19 cellular contexts compared by ENCODE assay signal in the genomic region with DNA sequence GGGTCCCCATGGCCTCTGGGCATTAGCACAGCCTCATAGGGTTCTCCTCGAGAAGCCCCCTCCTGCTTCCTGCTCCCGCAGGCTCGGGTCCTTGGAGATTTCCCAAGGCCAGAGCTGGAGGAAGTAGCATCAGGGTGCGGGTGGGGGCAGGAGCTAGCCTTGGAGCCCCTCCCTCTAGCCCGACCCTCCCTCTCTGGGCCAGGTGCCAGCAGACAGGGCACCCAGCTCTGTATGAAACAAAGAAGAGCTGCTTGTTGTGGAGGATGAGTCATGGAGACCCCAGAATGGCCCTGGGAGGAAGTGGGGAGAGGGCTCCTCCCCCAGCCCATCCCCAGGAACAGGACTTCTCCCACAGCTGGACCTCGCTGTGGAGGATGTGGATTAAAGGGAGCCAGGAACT. TPM values are rescaled to one million over a fixed set of nuclear protein-coding genes. Genes with fewer than 3 reads are reported as not detected.
A peak's percentile ranks its signal among the peaks of the same experiment; 100 is the strongest.
DNase-seq lines count a peak whose midpoint lies in the region; ATAC-seq, FAIRE-seq and TF ChIP-seq lines count a peak whose summit lies in the region.
"Had no signal": no experiment of that assay in that cellular context is flagged by ENCODE, and none has a peak within 500 bp of the region (broad histone marks: within the 10 kb centered on the region; RNA-seq: fewer than 3 reads in every experiment).

No MANE protein-coding gene starts in this region.

- H3K9me3 ChIP-seq in breast epithelium: no peaks in the 10 kb centered on the region
- no peaks in the 10 kb centered on the region for H3K9me3 ChIP-seq in mammary epithelial cell (replicated peaks; ENCODE audit: insufficient read depth, low read length)
- no peaks in the 10 kb centered on the region for H3K9me3 ChIP-seq in astrocyte (ENCODE audit: insufficient read depth, low read depth, low read length)
- H3K9me3 ChIP-seq in gastrocnemius medialis: no peaks in the 10 kb centered on the region

- peaks cover 25% of the 10 kb centered on the region for H3K4me1 Mint-ChIP-seq in astrocyte (ENCODE audit: low read depth, unreplicated experiment)

- TF ChIP-seq POLR2A in breast epithelium (IDR thresholded peaks at IDR 0.05) (no peak), gastrocnemius medialis (IDR thresholded peaks at IDR 0.05) (no peak)

- no peaks in the 10 kb centered on the region for H3K9me3 Mint-ChIP-seq in astrocyte (ENCODE audit: unreplicated experiment)

- CTCF ChIA-PET in mammary epithelial cell (lab: Charles Lee; ENCODE audit: low non-redundant PET): no interaction called here

- H3K4me3 ChIP-seq in breast epithelium: no peak overlapping the region
- no peak overlapping the region for H3K4me3 ChIP-seq in mammary epithelial cell (replicated peaks in 1 of 3; ENCODE audit: insufficient read depth in 1 of 3, low read depth in 2 of 3, low read length in 3 of 3)
- no peak overlapping the region for H3K4me3 ChIP-seq in astrocyte (ENCODE audit: insufficient read depth, low read depth, low read length)
- H3K4me3 ChIP-seq in gastrocnemius medialis: no peak overlapping the region

- H3K36me3 Mint-ChIP-seq in astrocyte (ENCODE audit: low read depth, unreplicated experiment): no peaks in the 10 kb centered on the region

- TF ChIP-seq CTCF in breast epithelium (IDR thresholded peaks at IDR 0.05) (no peak), mammary epithelial cell (conservative IDR thresholded peaks at IDR 0.05 in 1 of 2, IDR thresholded peaks at IDR 0.05 in 1 of 2; ENCODE audit: extremely low read depth in 1 of 2, insufficient read depth in 1 of 2, low read depth in 1 of 2, low read length in 2 of 2) (no peak), astrocyte (IDR thresholded peaks at IDR 0.05; ENCODE audit: insufficient read depth, low read depth, low read length) (no peak), gastrocnemius medialis (IDR thresholded peaks at IDR 0.05 in 4 of 5, conservative IDR thresholded peaks at IDR 0.05 in 1 of 5) (no peak)

- FAIRE-seq in astrocyte (lab: Jason Lieb, UNC): no peak
- FAIRE-seq: H1 had no signal

- H2AFZ ChIP-seq in mammary epithelial cell (ENCODE audit: low read depth, low read length) (no peak overlapping the region), astrocyte (ENCODE audit: low read depth, low read length) (peak overlapping the region; percentile 54)

- intact Hi-C loops in breast epithelium (cut with DNase I; ENCODE audit: low total_unique reads): no loop called here
- intact Hi-C loops in mammary epithelial cell (cut with micrococcal nuclease): no loop called here
- intact Hi-C loops in gastrocnemius medialis (cut with DNase I; ENCODE audit: low total_unique reads): no loop called here

- H3K4me3 Mint-ChIP-seq in astrocyte (ENCODE audit: unreplicated experiment): no peak overlapping the region

- dilution Hi-C loops in mammary epithelial cell (cut with HindIII; ENCODE audit: low sequenced_read_pairs): no loop called here

- peak overlapping the region; percentile 28 to 64 for H3K27ac ChIP-seq in breast epithelium
- no peak overlapping the region for H3K27ac ChIP-seq in mammary epithelial cell (ENCODE audit: insufficient read depth, low read depth, low read length)
- H3K27ac ChIP-seq in astrocyte (ENCODE audit: low read depth, low read length): no peak overlapping the region
- H3K27ac ChIP-seq in gastrocnemius medialis: no peak overlapping the region
- H3K27ac ChIP-seq: VCaP had no signal

- no peak overlapping the region for H3K4me2 ChIP-seq in mammary epithelial cell (ENCODE audit: insufficient read depth, low read depth, low read length)
- peak overlapping the region; percentile 47 for H3K4me2 ChIP-seq in astrocyte (ENCODE audit: low read length)

- H3K36me3 ChIP-seq in breast epithelium: no peaks in the 10 kb centered on the region
- H3K36me3 ChIP-seq in mammary epithelial cell (ENCODE audit: insufficient read depth, low read length): no peaks in the 10 kb centered on the region
- no peaks in the 10 kb centered on the region for H3K36me3 ChIP-seq in astrocyte (ENCODE audit: insufficient read depth, low read length)
- no peaks in the 10 kb centered on the region for H3K36me3 ChIP-seq in gastrocnemius medialis

- in situ Hi-C loops in mammary epithelial cell (cut with MboI; ENCODE audit: low sequenced_read_pairs in 2 of 2) (no loop called here), gastrocnemius medialis (cut with MboI; ENCODE audit: low sequenced_read_pairs in 4 of 4) (no loop called here)

- H3K4me1 ChIP-seq in breast epithelium: peaks cover 0 to 35% of the 10 kb centered on the region in 2 donors
- no peaks in the 10 kb centered on the region for H3K4me1 ChIP-seq in mammary epithelial cell (ENCODE audit: insufficient read depth, low read length)
- H3K4me1 ChIP-seq in astrocyte (ENCODE audit: insufficient read depth, low read length): peaks cover 8% of the 10 kb centered on the region
- H3K4me1 ChIP-seq in gastrocnemius medialis: peaks cover 0 to 4% of the 10 kb centered on the region in 2 donors

- H3K27ac Mint-ChIP-seq in astrocyte (ENCODE audit: unreplicated experiment): no peak overlapping the region

- no peak for DNase-seq in breast epithelium (ENCODE audit: low spot score in 2 of 2)
- no peak for DNase-seq in mammary epithelial cell
- DNase-seq in NCI-H1092 treated with DMSO at 0.1 percent for 48 hours (lab: John Stamatoyannopoulos, UW): peak; percentile 14
- peak; percentile 38 for DNase-seq in astrocyte (ENCODE audit: low read depth)
- no peak for DNase-seq in gastrocnemius medialis
- DNase-seq in activated CD4-positive, alpha-beta T cell treated with anti-CD3 and anti-CD28 coated beads, Interleukin-2, amount 50 U/mL, for 4 hours: no peak
- DNase-seq: activated CD4-positive, alpha-beta T cell treated with anti-CD3 and anti-CD28 coated beads, Interleukin-2, amount 50 U/mL, for 48 hours; activated naive CD4-positive, alpha-beta T cell treated with Interleukin-2 at 50 U/mL for 16 hours; activated T-cell treated with anti-CD3 and anti-CD28 coated beads for 4 hours; cerebellar nuclear complex; effector CD8-positive, alpha-beta T cell; KBM-7; NCI-H446; retina; stimulated activated CD4-positive, alpha-beta T cell treated with anti-CD3 and anti-CD28 coated beads, Interleukin-15, amount 100 ng/mL, for 24 hours had no signal

- BruUV-seq in mammary epithelial cell (replicated peaks; lab: Mats Ljungman, UMichigan): no TSS peak

- no peak for ATAC-seq in gastrocnemius medialis
- no peak for ATAC-seq in GM18520 (IDR thresholded peaks at IDR 0.05; ENCODE audit: unreplicated experiment)
- ATAC-seq: Right ventricle myocardium inferior had no signal

- H4K20me1 ChIP-seq in mammary epithelial cell (ENCODE audit: insufficient read depth, low read length) (no peaks in the 10 kb centered on the region), astrocyte (ENCODE audit: insufficient read depth, low read length) (no peaks in the 10 kb centered on the region)

- WGBS in mammary epithelial cell (ENCODE audit: low coverage, missing lambda C conversion rate): 64% methylated on average over 6 of the region's 6 CpGs

- H3K9ac ChIP-seq in mammary epithelial cell (ENCODE audit: insufficient read depth, low read length) (no peak overlapping the region), astrocyte (ENCODE audit: low read length) (no peak overlapping the region)

- no peaks in the 10 kb centered on the region for H3K79me2 ChIP-seq in mammary epithelial cell (ENCODE audit: insufficient read depth, low read length)
- no peaks in the 10 kb centered on the region for H3K79me2 ChIP-seq in astrocyte (ENCODE audit: insufficient read depth, low read length)

- peaks cover 2% of the 10 kb centered on the region for H3K27me3 Mint-ChIP-seq in astrocyte (ENCODE audit: low read depth, unreplicated experiment)

- H3K27me3 ChIP-seq in breast epithelium: no peaks in the 10 kb centered on the region
- no peaks in the 10 kb centered on the region for H3K27me3 ChIP-seq in mammary epithelial cell (ENCODE audit: insufficient read depth, low read length)
- H3K27me3 ChIP-seq in astrocyte (ENCODE audit: insufficient read depth, low read length): no peaks in the 10 kb centered on the region
- H3K27me3 ChIP-seq in gastrocnemius medialis: no peaks in the 10 kb centered on the region

RNA-seq across cellular contexts. Expression of a gene that starts 29.2 kb away (rescaled TPM):
- total RNA-seq in breast epithelium: 10 to 100 TPM in 1 of 3 donors, 1 to 10 TPM in 1, under 1 TPM in 1; 0.32 to 25.3 (median 7.9) TPM
- total RNA-seq in mammary epithelial cell: 10 to 100 TPM; 17.6 to 45.2 TPM
- polyA plus RNA-seq in mammary epithelial cell: 8.2 TPM
- 16.6 TPM for polyA minus RNA-seq in mammary epithelial cell
- total RNA-seq in astrocyte: 17.2 and 27.0 TPM in 2 replicates
- total RNA-seq in gastrocnemius medialis: under 1 TPM; 0.10 to 0.24 (median 0.12) TPM

Comparison
In these comparisons a context has a peak if more than half of its experiments do, and no peak if none do; other contexts are left out.
1. H3K27ac ChIP-seq: peak in breast epithelium (2 of 2); none in mammary epithelial cell (single experiment), astrocyte (single experiment) and gastrocnemius medialis (0 of 4).
2. DNase-seq: peak in NCI-H1092 treated with DMSO at 0.1 percent for 48 hours (single experiment) and astrocyte (single experiment); none in breast epithelium (0 of 2), mammary epithelial cell (single experiment), gastrocnemius medialis (0 of 2) and activated CD4-positive, alpha-beta T cell treated with anti-CD3 and anti-CD28 coated beads, Interleukin-2, amount 50 U/mL, for 4 hours (0 of 2).